In the genomic region with DNA sequence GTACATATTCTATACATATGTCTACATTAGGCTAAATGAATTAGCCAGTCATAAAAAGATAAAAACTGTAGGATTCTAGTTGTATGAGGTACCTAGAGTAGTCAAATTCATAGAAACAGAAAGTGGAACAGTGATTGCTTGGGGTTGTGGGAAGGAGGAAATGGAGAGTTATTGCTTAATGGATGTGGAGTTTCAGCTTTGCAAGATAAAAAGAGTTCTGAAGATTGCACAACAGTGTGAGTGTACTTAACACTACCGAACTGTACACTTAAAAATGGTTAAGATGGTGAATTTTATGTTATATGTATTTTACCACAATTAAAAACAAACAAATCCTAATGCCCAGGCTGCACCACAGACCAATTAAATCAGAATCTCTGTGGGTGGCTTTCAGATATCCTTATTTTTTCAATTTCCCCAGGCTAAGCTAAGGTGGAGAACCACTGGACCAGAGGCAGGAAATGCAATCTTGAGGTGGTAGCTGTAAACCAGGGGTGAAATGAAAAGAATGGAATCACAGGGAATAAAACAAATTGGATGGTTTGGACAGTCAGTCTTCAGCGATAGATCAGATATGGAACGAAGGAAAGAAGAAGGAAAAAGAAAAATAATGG, we compare ENCODE assay signal across 9 cellular contexts.
DNase-seq lines count a peak whose midpoint lies in the region; ATAC-seq and TF ChIP-seq lines count a peak whose summit lies in the region.
"Had no signal": no experiment of that assay in that cellular context is flagged by ENCODE, and none has a peak within 500 bp of the region (broad histone marks: within the 10 kb centered on the region; RNA-seq: fewer than 3 reads in every experiment).

No MANE protein-coding gene starts in this region.

- H3K4me1 Mint-ChIP-seq in activated T-helper 1 cell treated with anti-CD3 and anti-CD28 coated beads, Interleukin-12 subunit alpha, Interleukin-12 subunit beta, Interleukin-2, Interleukin-4 antibody, amounts not matched to agents 30 ng/mL and 10 ng/mL and 1 ng/mL, durations not matched to agents 14 hours and 24 hours and 36 hours (ENCODE audit: low read depth) = peaks cover 70% of the 10 kb centered on the region
- peaks cover 12 to 18% of the 10 kb centered on the region in 2 donors for H3K4me1 Mint-ChIP-seq in immature natural killer cell

- TF ChIP-seq CTCF in BJ (IDR thresholded peaks at IDR 0.05; ENCODE audit: insufficient read depth, low read depth, low read length) (no peak), liver (IDR thresholded peaks at IDR 0.05; ENCODE audit: low read depth, low read length, missing input control) (no peak), thyroid gland (IDR thresholded peaks at IDR 0.05) (no peak)

- H3K27me3 Mint-ChIP-seq in activated T-helper 1 cell treated with anti-CD3 and anti-CD28 coated beads, Interleukin-12 subunit alpha, Interleukin-12 subunit beta, Interleukin-2, Interleukin-4 antibody, amounts not matched to agents 30 ng/mL and 10 ng/mL and 1 ng/mL, durations not matched to agents 14 hours and 24 hours and 36 hours (ENCODE audit: insufficient read depth) = peaks cover 25% of the 10 kb centered on the region
- H3K27me3 Mint-ChIP-seq in immature natural killer cell (ENCODE audit: low read depth in 3 of 3) = no peaks in the 10 kb centered on the region

- intact Hi-C loops in activated T-helper 1 cell treated with anti-CD3 and anti-CD28 coated beads, Interleukin-12 subunit alpha, Interleukin-12 subunit beta, Interleukin-2, Interleukin-4 antibody, amounts not matched to agents 30 ng/mL and 10 ng/mL and 1 ng/mL, durations not matched to agents 14 hours and 24 hours and 36 hours (cut with micrococcal nuclease) = loop anchor here (1.0 to 10.0 kb wide), 2 partner anchors 25 to 436 kb away; a partner anchor contains a TSS
- intact Hi-C loops in thyroid gland (cut with DNase I) = no loop called here

- WGBS in liver = 69% methylated on average over 3 of the region's 3 CpGs
- WGBS in thyroid gland, 2 donors = 89% methylated on average over 3 of the region's 3 CpGs

- CTCF ChIA-PET in BJ (lab: Yijun Ruan, JAX) = interaction anchor here (0.6 kb wide), 1 partner anchor 214 kb away, joined by 3 read pairs; no protein-coding TSS in a partner anchor

- H3K27ac ChIP-seq in liver (ENCODE audit: low read depth in 1 of 2, low read length in 2 of 2) (peak overlapping the region in 1 of 2 donors; percentile 47), thyroid gland (no peak overlapping the region)

- H3K4me1 ChIP-seq in liver (ENCODE audit: control insufficient read depth in 4 of 4, insufficient read depth in 4 of 4, low read length in 3 of 4) (peaks cover 0 to 4% (median 2%) of the 10 kb centered on the region in 4 donors), thyroid gland (no peaks in the 10 kb centered on the region)

- DNase-seq in BJ (ENCODE audit: low read depth) = peak; percentile 17
- no peak for DNase-seq in activated T-helper 1 cell treated with anti-CD3 and anti-CD28 coated beads, Interleukin-12 subunit alpha, Interleukin-12 subunit beta, Interleukin-2, Interleukin-4 antibody, amounts not matched to agents 30 ng/mL and 10 ng/mL and 1 ng/mL, durations not matched to agents 14 hours and 24 hours and 36 hours (ENCODE audit: low spot score)
- no peak for DNase-seq in germinal center (ENCODE audit: low spot score)
- no peak for DNase-seq in immature natural killer cell
- no peak for DNase-seq in NK-92 treated with Interleukin-12 subunit alpha and Interleukin-12 subunit beta, amount 100 ng/mL, for 24 hours (lab: John Stamatoyannopoulos, UW)
- DNase-seq in thyroid gland = no peak
- DNase-seq: MM.1S had no signal

- H3K9me3 ChIP-seq in liver (ENCODE audit: control insufficient read depth in 4 of 4, low read length in 3 of 4) (no peaks in the 10 kb centered on the region), thyroid gland (no peaks in the 10 kb centered on the region)

- H3K36me3 Mint-ChIP-seq in activated T-helper 1 cell treated with anti-CD3 and anti-CD28 coated beads, Interleukin-12 subunit alpha, Interleukin-12 subunit beta, Interleukin-2, Interleukin-4 antibody, amounts not matched to agents 30 ng/mL and 10 ng/mL and 1 ng/mL, durations not matched to agents 14 hours and 24 hours and 36 hours (ENCODE audit: low read depth) = peaks cover 6% of the 10 kb centered on the region
- H3K36me3 Mint-ChIP-seq in immature natural killer cell = peaks cover 0 to 5% (median 0%) of the 10 kb centered on the region in 3 donors

- H3K4me3 Mint-ChIP-seq in activated T-helper 1 cell treated with anti-CD3 and anti-CD28 coated beads, Interleukin-12 subunit alpha, Interleukin-12 subunit beta, Interleukin-2, Interleukin-4 antibody, amounts not matched to agents 30 ng/mL and 10 ng/mL and 1 ng/mL, durations not matched to agents 14 hours and 24 hours and 36 hours = peak overlapping the region; percentile 11
- H3K4me3 Mint-ChIP-seq in immature natural killer cell = no peak overlapping the region

- H3K36me3 ChIP-seq in BJ (ENCODE audit: control insufficient read depth, insufficient read depth, low read length) (no peaks in the 10 kb centered on the region), liver (ENCODE audit: control insufficient read depth in 4 of 4, insufficient read depth in 3 of 4, low read depth in 1 of 4, low read length in 3 of 4) (no peaks in the 10 kb centered on the region), thyroid gland (no peaks in the 10 kb centered on the region)

- peak overlapping the region; percentile 56 for H3K27ac Mint-ChIP-seq in activated T-helper 1 cell treated with anti-CD3 and anti-CD28 coated beads, Interleukin-12 subunit alpha, Interleukin-12 subunit beta, Interleukin-2, Interleukin-4 antibody, amounts not matched to agents 30 ng/mL and 10 ng/mL and 1 ng/mL, durations not matched to agents 14 hours and 24 hours and 36 hours
- H3K27ac Mint-ChIP-seq in immature natural killer cell = peak overlapping the region in 2 of 6 donors; percentile 26 to 32

- H3K9me3 Mint-ChIP-seq in activated T-helper 1 cell treated with anti-CD3 and anti-CD28 coated beads, Interleukin-12 subunit alpha, Interleukin-12 subunit beta, Interleukin-2, Interleukin-4 antibody, amounts not matched to agents 30 ng/mL and 10 ng/mL and 1 ng/mL, durations not matched to agents 14 hours and 24 hours and 36 hours = peaks cover 10% of the 10 kb centered on the region
- no peaks in the 10 kb centered on the region for H3K9me3 Mint-ChIP-seq in immature natural killer cell

- POLR2A ChIA-PET in BJ (lab: Charles Lee) = no interaction called here

- no peak overlapping the region for H3K9ac ChIP-seq in liver (ENCODE audit: low read depth in 1 of 2, low read length in 2 of 2)

- H3K27me3 ChIP-seq in BJ (ENCODE audit: control insufficient read depth, insufficient read depth, low read length) (peaks cover 1% of the 10 kb centered on the region; the same call in 1 of the 2 replicates), liver (ENCODE audit: control insufficient read depth in 4 of 4, insufficient read depth in 4 of 4, low read length in 3 of 4) (no peaks in the 10 kb centered on the region), thyroid gland (no peaks in the 10 kb centered on the region)

- peak; percentile 46 for ATAC-seq in HG03457 (IDR thresholded peaks at IDR 0.05; ENCODE audit: unreplicated experiment)

- no peak for TF ChIP-seq POLR2A in thyroid gland (IDR thresholded peaks at IDR 0.05)

- no peak overlapping the region for H3K4me3 ChIP-seq in BJ (ENCODE audit: low read depth, low read length)
- no peak overlapping the region for H3K4me3 ChIP-seq in liver (ENCODE audit: low read depth in 1 of 3, low read length in 3 of 3)
- H3K4me3 ChIP-seq in thyroid gland (replicated peaks in 1 of 3) = no peak overlapping the region

- peak; percentile 46 to 50 for TF ChIP-seq RAD21 in liver (IDR thresholded peaks at IDR 0.05)

TF ChIP-seq in liver, 16 proteins besides CTCF, POLR2A, EP300 and RAD21 (continues in another document):
- TF ChIP-seq, protein P1, sequence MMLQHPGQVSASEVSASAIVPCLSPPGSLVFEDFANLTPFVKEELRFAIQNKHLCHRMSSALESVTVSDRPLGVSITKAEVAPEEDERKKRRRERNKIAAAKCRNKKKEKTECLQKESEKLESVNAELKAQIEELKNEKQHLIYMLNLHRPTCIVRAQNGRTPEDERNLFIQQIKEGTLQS (IDR thresholded peaks at IDR 0.05) = no peak
- TF ChIP-seq JUND (IDR thresholded peaks at IDR 0.05) = peak in 1 of 2 donors; percentile 65
- TF ChIP-seq FOXA2 (IDR thresholded peaks at IDR 0.05) = no peak
- TF ChIP-seq SP1 (IDR thresholded peaks at IDR 0.05) = peak; percentile 11
- no peak for TF ChIP-seq TAF1 (conservative IDR thresholded peaks at IDR 0.05)
- TF ChIP-seq GABPA (IDR thresholded peaks at IDR 0.05 in 1 of 2, conservative IDR thresholded peaks at IDR 0.05 in 1 of 2) = peak in 1 of 2 donors; percentile 35
- TF ChIP-seq, protein P2, sequence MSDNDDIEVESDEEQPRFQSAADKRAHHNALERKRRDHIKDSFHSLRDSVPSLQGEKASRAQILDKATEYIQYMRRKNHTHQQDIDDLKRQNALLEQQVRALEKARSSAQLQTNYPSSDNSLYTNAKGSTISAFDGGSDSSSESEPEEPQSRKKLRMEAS (IDR thresholded peaks at IDR 0.05) = no peak
- peak in 1 of 2 donors; percentile 64 for TF ChIP-seq RXRA (IDR thresholded peaks at IDR 0.05)
- no peak for TF ChIP-seq HNF4G (IDR thresholded peaks at IDR 0.05)
- TF ChIP-seq FOXA1 (IDR thresholded peaks at IDR 0.05) = no peak
- peak; percentile 29 to 57 for TF ChIP-seq HNF4A (conservative IDR thresholded peaks at IDR 0.05)
- TF ChIP-seq, protein P3, sequence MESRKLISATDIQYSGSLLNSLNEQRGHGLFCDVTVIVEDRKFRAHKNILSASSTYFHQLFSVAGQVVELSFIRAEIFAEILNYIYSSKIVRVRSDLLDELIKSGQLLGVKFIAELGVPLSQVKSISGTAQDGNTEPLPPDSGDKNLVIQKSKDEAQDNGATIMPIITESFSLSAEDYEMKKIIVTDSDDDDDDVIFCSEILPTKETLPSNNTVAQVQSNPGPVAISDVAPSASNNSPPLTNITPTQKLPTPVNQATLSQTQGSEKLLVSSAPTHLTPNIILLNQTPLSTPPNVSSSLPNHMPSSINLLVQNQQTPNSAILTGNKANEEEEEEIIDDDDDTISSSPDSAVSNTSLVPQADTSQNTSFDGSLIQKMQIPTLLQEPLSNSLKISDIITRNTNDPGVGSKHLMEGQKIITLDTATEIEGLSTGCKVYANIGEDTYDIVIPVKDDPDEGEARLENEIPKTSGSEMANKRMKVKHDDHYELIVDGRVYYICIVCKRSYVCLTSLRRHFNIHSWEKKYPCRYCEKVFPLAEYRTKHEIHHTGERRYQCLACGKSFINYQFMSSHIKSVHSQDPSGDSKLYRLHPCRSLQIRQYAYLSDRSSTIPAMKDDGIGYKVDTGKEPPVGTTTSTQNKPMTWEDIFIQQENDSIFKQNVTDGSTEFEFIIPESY (IDR thresholded peaks at IDR 0.05) = peak; percentile 17
- TF ChIP-seq YY1 (IDR thresholded peaks at IDR 0.05) = peak; percentile 68
